In genomic region chr11:130131957-130132850, GRCh38 we compare ENCODE assay signal across 8 cellular contexts. TPM values are rescaled to one million over a fixed set of nuclear protein-coding genes. Genes with fewer than 3 reads are reported as not detected.
A peak's percentile ranks its signal among the peaks of the same experiment; 100 is the strongest.
DNase-seq lines count a peak whose midpoint lies in the region; ATAC-seq, FAIRE-seq and TF ChIP-seq lines count a peak whose summit lies in the region.

No MANE protein-coding gene starts in this region.

- H3K23me2 ChIP-seq in H1 (ENCODE audit: low read depth, low read length) = no peaks in the 10 kb centered on the region

- H2AFZ ChIP-seq in H1 (ENCODE audit: low read length) = no peak overlapping the region

- TF ChIP-seq EP300 in H1 (IDR thresholded peaks at IDR 0.05; ENCODE audit: borderline replicate concordance in 1 of 2, low read depth in 2 of 2, low read length in 2 of 2) = no peak

- CTCF ChIA-PET in H1 (lab: Charles Lee; ENCODE audit: partially characterized antibody) = interaction anchor here (0.6 to 8.1 kb wide), 56 partner anchors 9 to 331 kb away, joined by 3 to 92 read pairs (median 5); no protein-coding TSS in a partner anchor

- FAIRE-seq in H1 (lab: Jason Lieb, UNC) = peak; percentile 97

- POLR2A ChIA-PET in H1 (lab: Charles Lee; ENCODE audit: partially characterized antibody) = interaction anchor here (0.6 to 1.9 kb wide), 4 partner anchors 14 to 229 kb away, joined by 3 to 10 read pairs (median 4); no protein-coding TSS in a partner anchor

- H3K36me3 ChIP-seq in H1 (ENCODE audit: control insufficient read depth in 2 of 4, insufficient read depth in 4 of 4, low read length in 3 of 4) (peaks cover 40 to 84% (median 68%) of the 10 kb centered on the region in 4 experiments), upper lobe of right lung (peaks cover 95% of the 10 kb centered on the region)

- no peaks in the 10 kb centered on the region for H3K4me1 ChIP-seq in H1 (replicated peaks in 1 of 4; ENCODE audit: control insufficient read depth in 3 of 4, insufficient read depth in 4 of 4, low read length in 3 of 4)
- no peaks in the 10 kb centered on the region for H3K4me1 ChIP-seq in upper lobe of right lung

- TF ChIP-seq RAD21 in H1 (IDR thresholded peaks at IDR 0.05 in 1 of 2, conservative IDR thresholded peaks at IDR 0.05 in 1 of 2; ENCODE audit: low read depth in 2 of 2, low read length in 2 of 2) = peak; percentile 91

- no peak overlapping the region for H4K91ac ChIP-seq in H1 (replicated peaks; ENCODE audit: insufficient read length, low read length)

- H3K27ac ChIP-seq in H1 (ENCODE audit: low read depth, low read length) (no peak overlapping the region), upper lobe of right lung (no peak overlapping the region)

- WGBS in H1 (ENCODE audit: extremely low coverage in 1 of 2, insufficient coverage in 1 of 2, insufficient read length in 1 of 2, insufficient replicate concordance in 2 of 2, low coverage in 1 of 2, low lambda C conversion rate in 2 of 2, missing lambda C conversion rate in 1 of 2), 2 experiments = 85% methylated on average over 9 of the region's 9 CpGs; no CpG with 5 or more reads in 1 of the 2 experiments

- H3K79me2 ChIP-seq in H1 (ENCODE audit: control insufficient read depth in 1 of 2, insufficient read depth in 2 of 2, low read length in 2 of 2) = no peaks in the 10 kb centered on the region

- H3K4ac ChIP-seq in H1 (replicated peaks; ENCODE audit: insufficient read length, low read depth, low read length) = no peak overlapping the region

- H3K4me2 ChIP-seq in H1 (ENCODE audit: insufficient read depth in 1 of 2, low read depth in 2 of 2, low read length in 2 of 2) = no peak overlapping the region

- DNase-seq in NCI-H2171 treated with DMSO at 0.1 percent for 48 hours (lab: John Stamatoyannopoulos, UW) (peak; percentile 21), NCI-H2171 (lab: John Stamatoyannopoulos, UW) (no peak), NCI-H2196 (lab: John Stamatoyannopoulos, UW; ENCODE audit: unreplicated experiment) (peak; percentile 52), H1 (ENCODE audit: low read depth in 1 of 2, low spot score in 2 of 2) (peak; percentile 17 to 63), myocyte (ENCODE audit: low read depth) (peak; percentile 79), upper lobe of right lung (no peak)
- DNase-seq in activated CD4-positive, alpha-beta T cell treated with anti-CD3 and anti-CD28 coated beads for 24 hours (ENCODE audit: low read depth in 2 of 2) = peak; percentile 9 to 52

- H3K56ac ChIP-seq in H1 (replicated peaks; ENCODE audit: insufficient read length, low read depth, low read length) = no peak overlapping the region

- no peak overlapping the region for H2BK15ac ChIP-seq in H1 (ENCODE audit: low read length)

- H3K27me3 ChIP-seq in H1 (replicated peaks in 1 of 4; ENCODE audit: control insufficient read depth in 3 of 4, extremely low read depth in 1 of 4, insufficient read depth in 3 of 4, low read length in 3 of 4) (no peaks in the 10 kb centered on the region), upper lobe of right lung (no peaks in the 10 kb centered on the region)

- no peak overlapping the region for H4K8ac ChIP-seq in H1 (ENCODE audit: extremely low read depth, insufficient read depth, low read length)

- no peak overlapping the region for H2AK5ac ChIP-seq in H1 (ENCODE audit: low read depth, low read length)

- H2BK12ac ChIP-seq in H1 (ENCODE audit: low read depth, low read length) = no peak overlapping the region

- TF ChIP-seq POLR2A in H1 (IDR thresholded peaks at IDR 0.05; ENCODE audit: control extremely low read depth in 1 of 2, low read depth in 2 of 2, low read length in 2 of 2) = no peak

- no peak overlapping the region for H3K14ac ChIP-seq in H1 (ENCODE audit: insufficient read length)

- H3K4me3 ChIP-seq in H1 (ENCODE audit: extremely low read depth in 1 of 4, insufficient read depth in 2 of 4, low read depth in 3 of 4, low read length in 4 of 4) = 0 out of 8 replicates have a peak overlapping the region, but pooled peaks of 1 of the 4 experiments have one; percentile 19
- H3K4me3 ChIP-seq in upper lobe of right lung = no peak overlapping the region

- no peak overlapping the region for H4K5ac ChIP-seq in H1 (ENCODE audit: insufficient read length, low read depth, low read length)

- H4K20me1 ChIP-seq in H1 (replicated peaks in 1 of 2; ENCODE audit: control insufficient read depth in 1 of 2, insufficient read depth in 2 of 2, low read length in 2 of 2) = peaks cover 2 to 3% of the 10 kb centered on the region in 2 experiments

- H3K79me1 ChIP-seq in H1 (ENCODE audit: low read depth, low read length) = peaks cover 7% of the 10 kb centered on the region; the same call in 1 of the 2 replicates

- no peak overlapping the region for H3K23ac ChIP-seq in H1 (ENCODE audit: insufficient read length)

- ATAC-seq in HG02852 (IDR thresholded peaks at IDR 0.05; ENCODE audit: unreplicated experiment) (peak; percentile 88), upper lobe of right lung (peak; percentile 92)

- TF ChIP-seq CTCF in H1 (IDR thresholded peaks at IDR 0.05; ENCODE audit: control extremely low read depth in 1 of 3, insufficient read depth in 1 of 3, low read depth in 1 of 3, low read length in 3 of 3) (peak; percentile 19 to 83 (median 72)), upper lobe of right lung (IDR thresholded peaks at IDR 0.05) (peak; percentile 82)

- H3K9ac ChIP-seq in H1 (replicated peaks in 1 of 4; ENCODE audit: extremely low read depth in 1 of 4, low read depth in 3 of 4, low read length in 3 of 4) = no peak overlapping the region

- H2BK120ac ChIP-seq in H1 (replicated peaks; ENCODE audit: low read depth, low read length) = no peak overlapping the region

- H3K9me3 ChIP-seq in H1 (ENCODE audit: insufficient read depth in 2 of 2, low read depth in 1 of 2, low read length in 1 of 2) (peaks cover 0 to 11% of the 10 kb centered on the region in 2 experiments; a peak in 3 of 4 replicates), upper lobe of right lung (no peaks in the 10 kb centered on the region)

- intact Hi-C loops in upper lobe of right lung (cut with DNase I) = loop anchor here (5.0 kb wide), 1 partner anchor 210 kb away; no protein-coding TSS in a partner anchor

- H3K18ac ChIP-seq in H1 (ENCODE audit: extremely low read depth, low read length) = no peak overlapping the region

- no peak overlapping the region for H2BK5ac ChIP-seq in H1 (ENCODE audit: low read depth, low read length)

- no peak overlapping the region for H2BK20ac ChIP-seq in H1 (ENCODE audit: low read length)

TF ChIP-seq in H1, 55 proteins besides CTCF, POLR2A, EP300 and RAD21 (continues in another document):
- TF ChIP-seq BACH1 (IDR thresholded peaks at IDR 0.05; ENCODE audit: low read length) = peak; percentile 97
- TF ChIP-seq CHD1 (IDR thresholded peaks at IDR 0.05; ENCODE audit: low read depth, low read length) = no peak
- TF ChIP-seq SIN3A (conservative IDR thresholded peaks at IDR 0.05 in 1 of 2, IDR thresholded peaks at IDR 0.05 in 1 of 2; ENCODE audit: low read depth in 1 of 2, low read length in 2 of 2) = no peak
- TF ChIP-seq CREB1 (IDR thresholded peaks at IDR 0.05) = peak; percentile 59; the same call in 1 of the 2 replicates
- no peak for TF ChIP-seq BCL11A (IDR thresholded peaks at IDR 0.05; ENCODE audit: low read depth in 2 of 2, low read length in 2 of 2)
- TF ChIP-seq ZNF274 (IDR thresholded peaks at IDR 0.05; ENCODE audit: borderline replicate concordance, extremely low read depth, low read length) = no peak
- TF ChIP-seq CHD2 (IDR thresholded peaks at IDR 0.05; ENCODE audit: low read length) = no peak
- no peak for TF ChIP-seq SRF (IDR thresholded peaks at IDR 0.05; ENCODE audit: low read depth, low read length)
- 0 out of 2 replicates have a peak, but pooled peaks have one; percentile 32 for TF ChIP-seq MAX (IDR thresholded peaks at IDR 0.05)
- no peak for TF ChIP-seq ASH2L (IDR thresholded peaks at IDR 0.05; ENCODE audit: low read length)
- TF ChIP-seq MAFK (IDR thresholded peaks at IDR 0.05; ENCODE audit: low read depth, low read length) = peak; percentile 93
- no peak for TF ChIP-seq RFX5 (IDR thresholded peaks at IDR 0.05; ENCODE audit: borderline replicate concordance, low read depth, low read length)
- TF ChIP-seq NRF1 (IDR thresholded peaks at IDR 0.05; ENCODE audit: low read depth, low read length) = no peak
- TF ChIP-seq NANOG (IDR thresholded peaks at IDR 0.05; ENCODE audit: insufficient read depth, low read depth, low read length, poor library complexity, severe bottlenecking) = no peak
- TF ChIP-seq KDM5A (IDR thresholded peaks at IDR 0.05; ENCODE audit: low read length) = no peak; the same call in 1 of the 2 replicates
- TF ChIP-seq PHF8 (conservative IDR thresholded peaks at IDR 0.05; ENCODE audit: low read depth, low read length) = no peak
- no peak for TF ChIP-seq CBX5 (IDR thresholded peaks at IDR 0.05; ENCODE audit: low read depth, low read length)
- TF ChIP-seq JUND (IDR thresholded peaks at IDR 0.05; ENCODE audit: low read length) = no peak
- no peak for TF ChIP-seq SAP30 (IDR thresholded peaks at IDR 0.05; ENCODE audit: insufficient read depth, insufficient replicate concordance, low read length)
- no peak for TF ChIP-seq TCF12 (IDR thresholded peaks at IDR 0.05; ENCODE audit: low read depth, low read length)
- no peak for TF ChIP-seq BRCA1 (IDR thresholded peaks at IDR 0.05; ENCODE audit: low read depth, low read length)
- TF ChIP-seq SP4 (IDR thresholded peaks at IDR 0.05; ENCODE audit: low read length) = no peak
- TF ChIP-seq EGR1 (IDR thresholded peaks at IDR 0.05; ENCODE audit: borderline replicate concordance, low read depth, low read length) = no peak
- no peak for TF ChIP-seq FOSL1 (IDR thresholded peaks at IDR 0.05; ENCODE audit: insufficient read depth, low read depth, low read length)
- TF ChIP-seq POU5F1 (IDR thresholded peaks at IDR 0.05; ENCODE audit: low read depth, low read length) = no peak
- peak; percentile 32 for TF ChIP-seq TAF7 (optimal IDR thresholded peaks at IDR 0.05; ENCODE audit: borderline replicate concordance, low read depth, low read length)

RNA-seq across cellular contexts. Expression of gene ST14, which starts 27.4 kb away (rescaled TPM):
- total RNA-seq in H1 (2021; fragmentation: NEBNext Ultra II Directional; extraction: Animal tissue kit (Norgen Biotek cat#: 25700)) = 22.4 and 25.7 TPM in 2 replicates
- 24.9 and 31.8 TPM in 2 replicates for polyA plus RNA-seq in H1 (2011; rRNA removed)
- polyA plus RNA-seq in H1 (2011; cell fraction: cytosol; rRNA removed) = 20.5 TPM
- 32.8 TPM for polyA plus RNA-seq in H1 (2011; cell fraction: nucleus; rRNA removed)
- polyA plus RNA-seq in H1 (2012, experiment 1 of 2) = 12.9 to 23.2 TPM (median 21.1 TPM) in 4 replicates
- polyA plus RNA-seq in H1 (2012, experiment 2 of 2) = 18.0 TPM
- polyA plus RNA-seq in H1 (2013, experiment 1 of 2) = 36.9 TPM
- polyA plus RNA-seq in H1 (2013, experiment 2 of 2) = 38.9 TPM
- polyA minus RNA-seq in H1 (2011; rRNA and poly(A)+ RNA removed) = 14.8 and 15.0 TPM in 2 replicates
- polyA minus RNA-seq in H1 (2011; cell fraction: cytosol; rRNA and poly(A)+ RNA removed) = 12.3 TPM
- polyA minus RNA-seq in H1 (2011; cell fraction: nucleus; rRNA and poly(A)+ RNA removed) = 9.7 TPM
- not detected in 2 replicates for total RNA-seq in myocyte
- not detected for polyA plus RNA-seq in myocyte (2012)
- total RNA-seq in upper lobe of right lung = 59.1 TPM

Comparison
In these comparisons a context has a peak if more than half of its experiments do, and no peak if none do; other contexts are left out.
1. DNase-seq: peak in NCI-H2171 treated with DMSO at 0.1 percent for 48 hours (single experiment), NCI-H2196 (single experiment), activated CD4-positive, alpha-beta T cell treated with anti-CD3 and anti-CD28 coated beads for 24 hours (2 of 2), H1 (2 of 2) and myocyte (single experiment); none in NCI-H2171 (single experiment) and upper lobe of right lung (single experiment).
2. RNA of gene ST14, which starts 27.4 kb away (total RNA-seq): 59.1 TPM in upper lobe of right lung (single experiment) and 22.4 to 25.7 TPM in H1; not detected in myocyte; every median in the first group is over 10 times any median in the second.